Comparison of ENCODE assay signal across 8 cellular contexts in the genomic region with DNA sequence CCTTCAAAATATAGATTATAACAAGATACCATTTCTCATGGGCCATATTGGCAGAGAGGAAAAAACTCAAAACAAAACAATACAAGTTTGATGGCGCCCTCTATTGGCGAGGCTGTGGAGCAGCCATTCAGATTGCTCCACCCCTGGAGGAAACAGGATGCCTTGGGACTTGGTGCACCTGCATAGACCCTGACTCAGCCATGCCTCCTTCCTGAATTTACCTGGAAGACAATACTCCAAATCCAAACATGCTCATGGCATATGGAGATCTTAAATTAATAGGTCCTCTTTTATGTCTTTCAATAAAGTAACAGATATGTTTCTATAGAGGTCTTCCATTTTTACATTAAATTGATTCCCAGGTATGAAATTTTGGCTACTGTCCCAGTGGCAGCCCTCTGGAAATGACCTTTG.
DNase-seq lines count a peak whose midpoint lies in the region; ATAC-seq and TF ChIP-seq lines count a peak whose summit lies in the region.

No MANE protein-coding gene starts in this region.

- H3K27ac ChIP-seq in VCaP = no peak overlapping the region

- DNase-seq in activated gamma-delta T cell treated with Interleukin-2 at 50 U/mL for 16 hours = peak; percentile 77
- no peak for DNase-seq in activated gamma-delta T cell (lab: John Stamatoyannopoulos, UW)
- DNase-seq in NCI-H2081 (lab: John Stamatoyannopoulos, UW) = peak; percentile 55 to 69
- DNase-seq in T47D (ENCODE audit: low read depth in 1 of 2, low spot score in 1 of 2) = peak; percentile 26 to 71
- DNase-seq in mesothelial cell of epicardium (ENCODE audit: low spot score in 2 of 2, unreplicated experiment in 2 of 2) = no peak
- peak; percentile 86 for DNase-seq in superior temporal gyrus (ENCODE audit: extremely low spot score)

- no peak overlapping the region for H3K4me3 Mint-ChIP-seq in mesothelial cell of epicardium

- peaks cover 5% of the 10 kb centered on the region for H3K9me3 Mint-ChIP-seq in mesothelial cell of epicardium

- H3K4me1 Mint-ChIP-seq in mesothelial cell of epicardium = peaks cover 6% of the 10 kb centered on the region

- no peak for ATAC-seq in GM19035 (IDR thresholded peaks at IDR 0.05; ENCODE audit: unreplicated experiment)

- no peaks in the 10 kb centered on the region for H3K36me3 Mint-ChIP-seq in mesothelial cell of epicardium

- in situ Hi-C loops in T47D (cut with HindIII; ENCODE audit: low pct_unique_long_range_greater_than_20kb, low sequenced_read_pairs) = no loop called here

- no peaks in the 10 kb centered on the region for H3K27me3 Mint-ChIP-seq in mesothelial cell of epicardium (ENCODE audit: low read depth)

- TF ChIP-seq CTCF in VCaP (conservative IDR thresholded peaks at IDR 0.05) (peak; percentile 85), mesothelial cell of epicardium (IDR thresholded peaks at IDR 0.05; ENCODE audit: unreplicated experiment) (peak; percentile 73)

- no peak overlapping the region for H3K27ac Mint-ChIP-seq in mesothelial cell of epicardium

Comparison
In these comparisons a context has a peak if more than half of its experiments do, and no peak if none do; other contexts are left out.
1. DNase-seq: peak in activated gamma-delta T cell treated with Interleukin-2 at 50 U/mL for 16 hours (single experiment), NCI-H2081 (2 of 2), T47D (2 of 2) and superior temporal gyrus (single experiment); none in activated gamma-delta T cell (single experiment) and mesothelial cell of epicardium (0 of 2).